Comparison of ENCODE assay signal across 9 cellular contexts in genomic region chr19:49132974-49133609, GRCh38. TPM values are rescaled to one million over a fixed set of nuclear protein-coding genes. Genes with fewer than 3 reads are reported as not detected.
DNase-seq lines count a peak whose midpoint lies in the region; ATAC-seq and TF ChIP-seq lines count a peak whose summit lies in the region.
"Had no signal": no experiment of that assay in that cellular context is flagged by ENCODE, and none has a peak within 500 bp of the region (broad histone marks: within the 10 kb centered on the region; RNA-seq: fewer than 3 reads in every experiment).

No MANE protein-coding gene starts in this region.

- H3K27ac ChIP-seq in MM.1S (ENCODE audit: low read length), result no peak overlapping the region
- H3K27ac ChIP-seq: PC-9 had no signal

- no peaks in the 10 kb centered on the region for H4K20me1 ChIP-seq in MM.1S (ENCODE audit: insufficient read depth, low read length)

- no peaks in the 10 kb centered on the region for H3K36me3 Mint-ChIP-seq in central memory CD8-positive, alpha-beta T cell (ENCODE audit: insufficient read depth)
- peaks cover 1% of the 10 kb centered on the region for H3K36me3 Mint-ChIP-seq in mesothelial cell of epicardium

- H3K9ac ChIP-seq in MM.1S (ENCODE audit: low read length), result no peak overlapping the region

- H3K27ac Mint-ChIP-seq in central memory CD8-positive, alpha-beta T cell (ENCODE audit: low read depth), result peak overlapping the region; percentile 44
- no peak overlapping the region for H3K27ac Mint-ChIP-seq in mesothelial cell of epicardium

- DNase-seq in stimulated activated CD4-positive, alpha-beta T cell treated with anti-CD3 and anti-CD28 coated beads, Interleukin-15, amount 100 ng/mL, for 24 hours, result peak; percentile 41
- no peak for DNase-seq in stimulated activated CD4-positive, alpha-beta T cell treated with anti-CD3 and anti-CD28 coated beads, Interleukin-4, amount 100 ng/mL, for 24 hours
- DNase-seq in central memory CD8-positive, alpha-beta T cell (ENCODE audit: low spot score in 2 of 2), result no peak
- DNase-seq in mesothelial cell of epicardium (ENCODE audit: low spot score in 2 of 2, unreplicated experiment in 2 of 2) (no peak), MM.1S (no peak), NOMO-1 (lab: John Stamatoyannopoulos, UW; ENCODE audit: unreplicated experiment in 2 of 2) (no peak)

- no peaks in the 10 kb centered on the region for H3K9me3 Mint-ChIP-seq in central memory CD8-positive, alpha-beta T cell
- H3K9me3 Mint-ChIP-seq in mesothelial cell of epicardium, result no peaks in the 10 kb centered on the region

- no peaks in the 10 kb centered on the region for H3K9me2 ChIP-seq in MM.1S (replicated peaks; ENCODE audit: insufficient read depth, low read length)

- no peaks in the 10 kb centered on the region for H3K36me3 ChIP-seq in MM.1S (replicated peaks; ENCODE audit: insufficient read depth, low read length)

- 0 out of 2 replicates have a peak, but pooled peaks cover 5% of the 10 kb centered on the region for H3K4me1 ChIP-seq in MM.1S (ENCODE audit: low read length)

- H3K9me3 ChIP-seq in MM.1S (replicated peaks; ENCODE audit: insufficient read depth, low read length), result no peaks in the 10 kb centered on the region

- no peaks in the 10 kb centered on the region for H3K27me3 ChIP-seq in MM.1S (replicated peaks; ENCODE audit: insufficient read depth, low read length)

- no peaks in the 10 kb centered on the region for H3F3A ChIP-seq in MM.1S (ENCODE audit: insufficient read depth, low read length)

- H2AFZ ChIP-seq in MM.1S (ENCODE audit: low read length), result no peak overlapping the region
- H2AFZ ChIP-seq: PC-9 had no signal

- H3K79me2 ChIP-seq in MM.1S (ENCODE audit: low read length), result no peaks in the 10 kb centered on the region

- H3K4me3 ChIP-seq in MM.1S (ENCODE audit: low read length), result no peak overlapping the region
- H3K4me3 ChIP-seq: PC-9 had no signal

- H3K4me3 Mint-ChIP-seq in central memory CD8-positive, alpha-beta T cell, result peak overlapping the region; percentile 50
- H3K4me3 Mint-ChIP-seq in mesothelial cell of epicardium, result peak overlapping the region; percentile 33

- peak; percentile 10 for ATAC-seq in central memory CD8-positive, alpha-beta T cell (replicated peaks; ENCODE audit: extremely low read depth, poor library complexity, severe bottlenecking)
- ATAC-seq in GM19328 (IDR thresholded peaks at IDR 0.05; ENCODE audit: unreplicated experiment) (no peak), HG03521 (IDR thresholded peaks at IDR 0.05; ENCODE audit: unreplicated experiment) (no peak)

- H3K4me2 ChIP-seq in MM.1S (ENCODE audit: low read depth, low read length), result no peak overlapping the region
- H3K4me2 ChIP-seq: PC-9 had no signal

- peaks cover 16% of the 10 kb centered on the region for H3K27me3 Mint-ChIP-seq in central memory CD8-positive, alpha-beta T cell
- H3K27me3 Mint-ChIP-seq in mesothelial cell of epicardium (ENCODE audit: low read depth), result no peaks in the 10 kb centered on the region

- TF ChIP-seq CTCF in mesothelial cell of epicardium (IDR thresholded peaks at IDR 0.05; ENCODE audit: unreplicated experiment) (no peak), MM.1S (IDR thresholded peaks at IDR 0.05; ENCODE audit: low read length) (no peak)

- peaks cover 26% of the 10 kb centered on the region for H3K4me1 Mint-ChIP-seq in central memory CD8-positive, alpha-beta T cell
- H3K4me1 Mint-ChIP-seq in mesothelial cell of epicardium, result peaks cover 18% of the 10 kb centered on the region

RNA-seq across cellular contexts. Expression of gene PPFIA3, which starts 13.7 kb away (rescaled TPM):
- total RNA-seq in mesothelial cell of epicardium, result 9.9 to 11.9 TPM (median 11.6 TPM) in 3 replicates

RNA-seq across cellular contexts. Expression of gene C19orf73, which starts 14.1 kb away (rescaled TPM):
- 0.94 to 1.6 TPM (median 0.97 TPM) in 3 replicates for total RNA-seq in mesothelial cell of epicardium

RNA-seq across cellular contexts. Expression of gene LIN7B, which starts 18.9 kb away (rescaled TPM):
- 9.6 to 12.8 TPM (median 9.8 TPM) in 3 replicates for total RNA-seq in mesothelial cell of epicardium

RNA-seq across cellular contexts. Expression of gene HRC, which starts 22.1 kb away (rescaled TPM):
- total RNA-seq in mesothelial cell of epicardium, result 13.6 to 17.6 TPM (median 14.7 TPM) in 3 replicates
- total RNA-seq: PC-9 had no signal

RNA-seq across cellular contexts. Expression of gene TRPM4, which starts 24.5 kb away (rescaled TPM):
- 45.9 to 58.5 TPM (median 53.5 TPM) in 3 replicates for total RNA-seq in mesothelial cell of epicardium
